In genomic region chr19:12932392-12933286, GRCh38 we compare ENCODE assay signal across 8 cellular contexts. TPM values are rescaled to one million over a fixed set of nuclear protein-coding genes. Genes with fewer than 3 reads are reported as not detected.
DNase-seq lines count a peak whose midpoint lies in the region; ATAC-seq and TF ChIP-seq lines count a peak whose summit lies in the region.

No MANE protein-coding gene starts in this region.

- intact Hi-C loops in testis (cut with DNase I; ENCODE audit: low total_unique reads), result no loop called here

- no peaks in the 10 kb centered on the region for H3K9me3 ChIP-seq in testis

- no peak for DNase-seq in activated CD4-positive, alpha-beta T cell treated with anti-CD3 and anti-CD28 coated beads, Interleukin-2, amount 10 ng/mL, durations not matched to agents 7 days and 5 days
- DNase-seq in activated CD4-positive, alpha-beta T cell treated with anti-CD3 and anti-CD28 coated beads for 4 hours, result no peak
- DNase-seq in testis (no peak), NCI-H1694 (lab: John Stamatoyannopoulos, UW) (no peak), H4 (ENCODE audit: low spot score) (no peak)

- CTCF ChIA-PET in activated CD4-positive, alpha-beta T cell treated with anti-CD3 and anti-CD28 coated beads, Interleukin-2, amount 10 ng/mL, durations not matched to agents 7 days and 5 days (lab: Charles Lee), result interaction anchor here (1.3 to 2.2 kb wide), 4 partner anchors 8 to 48 kb away, joined by 3 to 7 read pairs (median 6); no protein-coding TSS in a partner anchor

- 23 to 29% methylated on average over 12 to 16 of the region's 16 CpGs for WGBS in testis, 2 donors

- peaks cover 41% of the 10 kb centered on the region for H3K4me1 Mint-ChIP-seq in activated CD4-positive, alpha-beta T cell treated with anti-CD3 and anti-CD28 coated beads, Interleukin-2, amount 10 ng/mL, durations not matched to agents 7 days and 5 days
- H3K4me1 Mint-ChIP-seq in activated naive CD8-positive, alpha-beta T cell (ENCODE audit: low read depth), result peaks cover 34% of the 10 kb centered on the region

- H3K4me3 ChIP-seq in testis, result peak overlapping the region; percentile 96

- no peak for TF ChIP-seq POLR2A in testis (IDR thresholded peaks at IDR 0.05)

- H3K36me3 Mint-ChIP-seq in activated CD4-positive, alpha-beta T cell treated with anti-CD3 and anti-CD28 coated beads, Interleukin-2, amount 10 ng/mL, durations not matched to agents 7 days and 5 days (ENCODE audit: low read depth), result peaks cover 31% of the 10 kb centered on the region
- peaks cover 6% of the 10 kb centered on the region for H3K36me3 Mint-ChIP-seq in activated naive CD8-positive, alpha-beta T cell

- no peaks in the 10 kb centered on the region for H3K9me3 Mint-ChIP-seq in activated CD4-positive, alpha-beta T cell treated with anti-CD3 and anti-CD28 coated beads, Interleukin-2, amount 10 ng/mL, durations not matched to agents 7 days and 5 days
- H3K9me3 Mint-ChIP-seq in activated naive CD8-positive, alpha-beta T cell (ENCODE audit: low read depth), result no peaks in the 10 kb centered on the region

- no peaks in the 10 kb centered on the region for H3K27me3 Mint-ChIP-seq in activated CD4-positive, alpha-beta T cell treated with anti-CD3 and anti-CD28 coated beads, Interleukin-2, amount 10 ng/mL, durations not matched to agents 7 days and 5 days
- no peaks in the 10 kb centered on the region for H3K27me3 Mint-ChIP-seq in activated naive CD8-positive, alpha-beta T cell

- H3K4me1 ChIP-seq in testis, result peaks cover 13% of the 10 kb centered on the region

- no peak for ATAC-seq in HG03469 (IDR thresholded peaks at IDR 0.05; ENCODE audit: unreplicated experiment)

- H3K27ac ChIP-seq in layer of hippocampus (ENCODE audit: low read depth, low read length), result peak overlapping the region; percentile 86
- peak overlapping the region; percentile 83 to 86 for H3K27ac ChIP-seq in testis

- POLR2A ChIA-PET in activated CD4-positive, alpha-beta T cell treated with anti-CD3 and anti-CD28 coated beads, Interleukin-2, amount 10 ng/mL, durations not matched to agents 7 days and 5 days (lab: Charles Lee), result no interaction called here

- peak overlapping the region; percentile 89 for H3K27ac Mint-ChIP-seq in activated CD4-positive, alpha-beta T cell treated with anti-CD3 and anti-CD28 coated beads, Interleukin-2, amount 10 ng/mL, durations not matched to agents 7 days and 5 days
- H3K27ac Mint-ChIP-seq in activated naive CD8-positive, alpha-beta T cell, result peak overlapping the region; percentile 93

- H3K27me3 ChIP-seq in layer of hippocampus (ENCODE audit: control insufficient read depth, insufficient read depth, low read length) (no peaks in the 10 kb centered on the region), testis (no peaks in the 10 kb centered on the region)

- no peaks in the 10 kb centered on the region for H3K36me3 ChIP-seq in testis (ENCODE audit: low read depth, missing control alignments)

- peak overlapping the region; percentile 96 for H3K4me3 Mint-ChIP-seq in activated CD4-positive, alpha-beta T cell treated with anti-CD3 and anti-CD28 coated beads, Interleukin-2, amount 10 ng/mL, durations not matched to agents 7 days and 5 days
- peak overlapping the region; percentile 97 for H3K4me3 Mint-ChIP-seq in activated naive CD8-positive, alpha-beta T cell

- no peak for TF ChIP-seq CTCF in testis (IDR thresholded peaks at IDR 0.05)

RNA-seq across cellular contexts. Expression of gene FARSA, which starts 0.9 kb away (rescaled TPM):
- total RNA-seq in activated CD4-positive, alpha-beta T cell treated with anti-CD3 and anti-CD28 coated beads, Interleukin-2, amount 10 ng/mL, durations not matched to agents 7 days and 5 days, result 10 to 100 TPM; 85.7 to 90.6 TPM
- 10 to 100 TPM; 53.8 to 65.3 TPM for total RNA-seq in testis
- 55.1 TPM for polyA plus RNA-seq in testis (ENCODE audit: insufficient read depth, low read depth, low replicate concordance)
- total RNA-seq in H4 (2014; rRNA removed; shearing (Covaris generic)), result 59.4 and 90.9 TPM in 2 replicates

RNA-seq across cellular contexts. Expression of gene CALR, which starts 5.8 kb away (rescaled TPM):
- 100 to 1,000 TPM; 726 to 779 TPM for total RNA-seq in activated CD4-positive, alpha-beta T cell treated with anti-CD3 and anti-CD28 coated beads, Interleukin-2, amount 10 ng/mL, durations not matched to agents 7 days and 5 days
- total RNA-seq in testis, result 100 to 1,000 TPM; 389 to 467 TPM
- 538 TPM for polyA plus RNA-seq in testis (ENCODE audit: insufficient read depth, low read depth, low replicate concordance)
- total RNA-seq in H4 (2014; rRNA removed; shearing (Covaris generic)), result 1,463 and 1,526 TPM in 2 replicates

RNA-seq across cellular contexts. Expression of gene RAD23A, which starts 13.0 kb away (rescaled TPM):
- total RNA-seq in activated CD4-positive, alpha-beta T cell treated with anti-CD3 and anti-CD28 coated beads, Interleukin-2, amount 10 ng/mL, durations not matched to agents 7 days and 5 days, result 100 to 1,000 TPM; 120 to 131 TPM
- 100 to 1,000 TPM; 114 to 136 TPM for total RNA-seq in testis
- polyA plus RNA-seq in testis (ENCODE audit: insufficient read depth, low read depth, low replicate concordance), result 174 TPM
- total RNA-seq in H4 (2014; rRNA removed; shearing (Covaris generic)), result 209 and 217 TPM in 2 replicates

RNA-seq across cellular contexts. Expression of gene SYCE2, which starts 13.5 kb away (rescaled TPM):
- 1 to 10 TPM; 3.2 to 4.5 TPM for total RNA-seq in activated CD4-positive, alpha-beta T cell treated with anti-CD3 and anti-CD28 coated beads, Interleukin-2, amount 10 ng/mL, durations not matched to agents 7 days and 5 days
- 10 to 100 TPM; 12.3 to 20.4 TPM for total RNA-seq in testis
- polyA plus RNA-seq in testis (ENCODE audit: insufficient read depth, low read depth, low replicate concordance), result 61.1 TPM
- total RNA-seq in H4 (2014; rRNA removed; shearing (Covaris generic)), result 1.6 and 2.5 TPM in 2 replicates

RNA-seq across cellular contexts. Expression of gene GADD45GIP1, which starts 24.4 kb away (rescaled TPM):
- total RNA-seq in activated CD4-positive, alpha-beta T cell treated with anti-CD3 and anti-CD28 coated beads, Interleukin-2, amount 10 ng/mL, durations not matched to agents 7 days and 5 days, result 10 to 100 TPM; 14.9 to 16.5 TPM
- 10 to 100 TPM; 32.2 to 39.8 TPM for total RNA-seq in testis
- 21.6 TPM for polyA plus RNA-seq in testis (ENCODE audit: insufficient read depth, low read depth, low replicate concordance)
- 46.3 and 47.4 TPM in 2 replicates for total RNA-seq in H4 (2014; rRNA removed; shearing (Covaris generic))
